Comparison of ENCODE assay signal across 1 cellular context in genomic region chr19:43596842-43597461, GRCh38.
TF ChIP-seq lines count a peak whose summit lies in the region.

No MANE protein-coding gene starts in this region.

TF ChIP-seq in GM12878, 131 proteins besides CTCF, POLR2A, EP300 and RAD21:
- TF ChIP-seq YY1 (IDR thresholded peaks at IDR 0.05; ENCODE audit: low read depth, low read length) = no peak
- 0 out of 2 replicates have a peak, but pooled peaks have one; percentile 28 for TF ChIP-seq MTA2 (IDR thresholded peaks at IDR 0.05; ENCODE audit: low read depth)
